In the genomic region with DNA sequence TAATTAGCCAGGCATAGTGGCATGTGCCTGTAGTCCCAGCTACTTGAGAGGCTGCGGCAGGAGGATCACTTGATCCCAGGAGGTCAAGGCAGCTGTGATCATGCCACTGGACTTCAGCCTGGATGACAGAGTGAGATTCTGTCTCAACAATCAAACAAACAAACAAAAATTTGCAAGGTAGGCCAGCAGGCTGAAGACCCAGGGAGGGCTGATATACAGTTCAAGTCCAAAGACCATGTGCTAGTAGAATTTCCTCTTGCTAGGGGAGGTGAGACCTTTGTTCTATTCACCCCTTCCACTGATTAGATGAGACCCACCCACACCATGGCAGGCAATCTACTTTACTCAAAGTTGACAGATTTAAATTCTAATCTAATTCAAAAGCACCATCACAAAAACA, we compare ENCODE assay signal across 23 cellular contexts. TPM values are rescaled to one million over a fixed set of nuclear protein-coding genes. Genes with fewer than 3 reads are reported as not detected.
DNase-seq lines count a peak whose midpoint lies in the region; ATAC-seq, FAIRE-seq and TF ChIP-seq lines count a peak whose summit lies in the region.
"Had no signal": no experiment of that assay in that cellular context is flagged by ENCODE, and none has a peak within 500 bp of the region (broad histone marks: within the 10 kb centered on the region; RNA-seq: fewer than 3 reads in every experiment).

No MANE protein-coding gene starts in this region.

- no peak overlapping the region for H3K27ac Mint-ChIP-seq in Calu3 (ENCODE audit: unreplicated experiment)
- H3K27ac Mint-ChIP-seq: B cell; CD8-positive, alpha-beta T cell; GM23338 had no signal

- 8% methylated on average over 1 of the region's 1 CpG for WGBS in K562 (ENCODE audit: insufficient coverage, low coverage, missing lambda C conversion rate)
- WGBS in HepG2 (ENCODE audit: low lambda C conversion rate) = 71% methylated on average over 1 of the region's 1 CpG
- 28 to 75% (median 61%) methylated on average over 1 of the region's 1 CpG for WGBS in small intestine, 3 donors
- 73% methylated on average over 1 of the region's 1 CpG for WGBS in SK-N-SH (ENCODE audit: low lambda C conversion rate)

- TF ChIP-seq CTCF in HEK293 (tag by site-specific recombination; IDR thresholded peaks at IDR 0.05) = no peak
- TF ChIP-seq CTCF in K562 (IDR thresholded peaks at IDR 0.05 in 2 of 3, conservative IDR thresholded peaks at IDR 0.05 in 1 of 3; ENCODE audit: insufficient read depth in 2 of 3, low read depth in 1 of 3, low read length in 3 of 3) = no peak
- TF ChIP-seq CTCF in HepG2 (CRISPR knock-in tag; IDR thresholded peaks at IDR 0.05) = no peak
- no peak for TF ChIP-seq CTCF in Calu3 (IDR thresholded peaks at IDR 0.05; ENCODE audit: unreplicated experiment)
- TF ChIP-seq CTCF in vagina (IDR thresholded peaks at IDR 0.05) = no peak
- TF ChIP-seq CTCF in SK-N-SH (IDR thresholded peaks at IDR 0.05) = no peak

- no TSS peak for BruUV-seq in K562 (replicated peaks; lab: Mats Ljungman, UMichigan)
- BruUV-seq in HepG2 (replicated peaks; lab: Mats Ljungman, UMichigan) = no TSS peak
- BruUV-seq in Calu3 (replicated peaks; lab: Mats Ljungman, UMichigan) = no TSS peak

- no peaks in the 10 kb centered on the region for H3K36me3 Mint-ChIP-seq in Calu3 (ENCODE audit: insufficient read depth, unreplicated experiment)
- H3K36me3 Mint-ChIP-seq: CD4-positive, CD25-positive, alpha-beta regulatory T cell had no signal

- no peak overlapping the region for H3K27ac ChIP-seq in HEK293 (ENCODE audit: extremely low read depth, low read depth, low read length)
- H3K27ac ChIP-seq in K562 (ENCODE audit: extremely low read depth, low read depth, low read length) = no peak overlapping the region
- H3K27ac ChIP-seq in HepG2 (ENCODE audit: extremely low read length, insufficient read depth, low read length) = peak overlapping the region; percentile 54
- no peak overlapping the region for H3K27ac ChIP-seq in small intestine (ENCODE audit: low read depth in 1 of 2, low read length in 1 of 2)
- no peak overlapping the region for H3K27ac ChIP-seq in vagina
- peak overlapping the region in 1 of 2 experiments; percentile 64; a peak in 1 of 4 replicates for H3K27ac ChIP-seq in SK-N-SH (ENCODE audit: low read depth in 2 of 2, low read length in 1 of 2)
- H3K27ac ChIP-seq: 22Rv1, BLaER1, C4-2B had no signal

- TF ChIP-seq EP300 in K562 (IDR thresholded peaks at IDR 0.05; ENCODE audit: low read length) (no peak), HepG2 (IDR thresholded peaks at IDR 0.05; ENCODE audit: low read depth in 2 of 2, low read length in 2 of 2) (no peak), HepG2 (CRISPR knock-in tag; IDR thresholded peaks at IDR 0.05; ENCODE audit: borderline replicate concordance) (no peak), SK-N-SH (IDR thresholded peaks at IDR 0.05; ENCODE audit: borderline replicate concordance in 1 of 2, low read depth in 1 of 2, low read length in 1 of 2) (no peak)

- H3K4me1 ChIP-seq in HEK293 (ENCODE audit: control insufficient read depth, insufficient read depth, low read length) (no peaks in the 10 kb centered on the region; the same call in 1 of the 2 replicates), K562 (replicated peaks in 1 of 2; ENCODE audit: control insufficient read depth in 2 of 2, insufficient read depth in 2 of 2, low read length in 2 of 2) (no peaks in the 10 kb centered on the region), HepG2 (ENCODE audit: insufficient read depth, low read length) (peaks cover 88% of the 10 kb centered on the region), small intestine (ENCODE audit: control insufficient read depth in 2 of 2, insufficient read depth in 1 of 2, low read depth in 1 of 2, low read length in 1 of 2) (peaks cover 4 to 9% of the 10 kb centered on the region in 2 donors), vagina (peaks cover 45% of the 10 kb centered on the region), SK-N-SH (ENCODE audit: control insufficient read depth in 1 of 2, insufficient read depth in 2 of 2, low read depth in 1 of 2, low read length in 1 of 2) (peaks cover 0 to 18% of the 10 kb centered on the region in 2 experiments; a peak in 1 of 4 replicates)

- H3K27me3 Mint-ChIP-seq in Calu3 (ENCODE audit: unreplicated experiment) = no peaks in the 10 kb centered on the region
- H3K27me3 Mint-ChIP-seq: B cell had no signal

- intact Hi-C loops in K562 (cut with micrococcal nuclease) (no loop called here), HepG2 (cut with micrococcal nuclease; ENCODE audit: unreplicated experiment) (no loop called here), Calu3 (cut with micrococcal nuclease; ENCODE audit: unreplicated experiment) (no loop called here), vagina (cut with DNase I) (no loop called here)

- H3K9me3 ChIP-seq in HEK293 (ENCODE audit: control insufficient read depth, insufficient read depth, low read depth, low read length) (no peaks in the 10 kb centered on the region), K562 (replicated peaks; ENCODE audit: control insufficient read depth, insufficient read depth, low read depth, low read length) (no peaks in the 10 kb centered on the region), HepG2 (ENCODE audit: low read length) (no peaks in the 10 kb centered on the region), small intestine (ENCODE audit: control insufficient read depth, low read depth) (no peaks in the 10 kb centered on the region), vagina (no peaks in the 10 kb centered on the region), SK-N-SH (no peaks in the 10 kb centered on the region)
- H3K9me3 ChIP-seq: BLaER1, Caco-2 had no signal

- H3K27me3 ChIP-seq in K562 (ENCODE audit: control insufficient read depth in 2 of 2, insufficient read depth in 2 of 2, low read length in 2 of 2) (no peaks in the 10 kb centered on the region; a peak in 1 of 5 replicates), HepG2 (ENCODE audit: control insufficient read depth in 1 of 2, insufficient read depth in 2 of 2, low read length in 2 of 2) (no peaks in the 10 kb centered on the region), small intestine (ENCODE audit: control insufficient read depth in 2 of 2, insufficient read depth in 2 of 2, low read length in 2 of 2) (no peaks in the 10 kb centered on the region), vagina (no peaks in the 10 kb centered on the region), SK-N-SH (ENCODE audit: insufficient read depth) (no peaks in the 10 kb centered on the region)
- H3K27me3 ChIP-seq: BLaER1 had no signal

- no peaks in the 10 kb centered on the region for H3K9me2 ChIP-seq in SK-N-SH

- no peaks in the 10 kb centered on the region for H3K79me2 ChIP-seq in K562 (ENCODE audit: control insufficient read depth, insufficient read depth, low read length)
- H3K79me2 ChIP-seq in HepG2 (ENCODE audit: insufficient read depth, low read length) = no peaks in the 10 kb centered on the region
- no peaks in the 10 kb centered on the region for H3K79me2 ChIP-seq in SK-N-SH (ENCODE audit: insufficient read depth)

- in situ Hi-C loops in K562 (cut with MboI) (no loop called here), HepG2 (cut with HindIII; ENCODE audit: extremely low pct_ligation_motif_present, low pct_unique_long_range_greater_than_20kb) (no loop called here)

- H3K4me3 Mint-ChIP-seq in Calu3 (ENCODE audit: low read depth, unreplicated experiment) = no peak overlapping the region
- H3K4me3 Mint-ChIP-seq: B cell; CD4-positive, CD25-positive, alpha-beta regulatory T cell; CD8-positive, alpha-beta T cell; GM23338 had no signal

- no peaks in the 10 kb centered on the region for H3F3A ChIP-seq in SK-N-SH (replicated peaks; ENCODE audit: insufficient read depth)

- no peaks in the 10 kb centered on the region for H3K4me1 Mint-ChIP-seq in Calu3 (ENCODE audit: low read depth, unreplicated experiment)

- no peak overlapping the region for H3K4me2 ChIP-seq in K562 (ENCODE audit: insufficient read depth, low read length)
- H3K4me2 ChIP-seq in HepG2 (ENCODE audit: low read depth, low read length) = no peak overlapping the region
- no peak overlapping the region for H3K4me2 ChIP-seq in SK-N-SH
- H3K4me2 ChIP-seq: BLaER1, GM23338 had no signal

- no peaks in the 10 kb centered on the region for H3K9me3 Mint-ChIP-seq in Calu3 (ENCODE audit: low read depth, unreplicated experiment)
- H3K9me3 Mint-ChIP-seq: CD8-positive, alpha-beta T cell; GM23338 had no signal

- no peak overlapping the region for H2AFZ ChIP-seq in K562 (ENCODE audit: low read depth, low read length)
- no peak overlapping the region for H2AFZ ChIP-seq in HepG2 (ENCODE audit: low read length)
- no peak overlapping the region for H2AFZ ChIP-seq in SK-N-SH (ENCODE audit: low read depth)
- H2AFZ ChIP-seq: GM23338 had no signal

- H3K9me1 ChIP-seq in K562 (ENCODE audit: control insufficient read depth, insufficient read depth, low read length) = no peaks in the 10 kb centered on the region

- no peaks in the 10 kb centered on the region; a peak in 1 of 3 replicates for H3K36me3 ChIP-seq in HEK293 (ENCODE audit: control insufficient read depth in 2 of 2, insufficient read depth in 1 of 2, low read length in 2 of 2)
- H3K36me3 ChIP-seq in K562 (ENCODE audit: control insufficient read depth, insufficient read depth, low read length) = no peaks in the 10 kb centered on the region
- no peaks in the 10 kb centered on the region for H3K36me3 ChIP-seq in HepG2 (replicated peaks in 1 of 2; ENCODE audit: control insufficient read depth in 1 of 2, insufficient read depth in 2 of 2, low read length in 2 of 2)
- H3K36me3 ChIP-seq in small intestine (ENCODE audit: control insufficient read depth in 2 of 2, insufficient read depth in 2 of 2, low read length in 2 of 2) = no peaks in the 10 kb centered on the region
- H3K36me3 ChIP-seq in vagina = no peaks in the 10 kb centered on the region
- H3K36me3 ChIP-seq in SK-N-SH (replicated peaks in 1 of 2; ENCODE audit: control insufficient read depth in 1 of 2, insufficient read depth in 2 of 2, low read length in 1 of 2) = no peaks in the 10 kb centered on the region
- H3K36me3 ChIP-seq: BLaER1 had no signal

- no peaks in the 10 kb centered on the region for H4K20me1 ChIP-seq in K562 (replicated peaks; ENCODE audit: control insufficient read depth, insufficient read depth, low read length)
- no peaks in the 10 kb centered on the region for H4K20me1 ChIP-seq in HepG2 (ENCODE audit: insufficient read depth, low read length)
- no peaks in the 10 kb centered on the region for H4K20me1 ChIP-seq in SK-N-SH (ENCODE audit: insufficient read depth)
- H4K20me1 ChIP-seq: BLaER1 had no signal

- CTCF ChIA-PET in HEK293 (lab: Yijun Ruan, JAX) = interaction anchor here (0.6 kb wide), 1 partner anchor 58 kb away, joined by 4 read pairs; no protein-coding TSS in a partner anchor
- CTCF ChIA-PET in K562 (lab: Yijun Ruan, JAX; ENCODE audit: low intra/inter-chr PET ratio) = no interaction called here
- CTCF ChIA-PET in HepG2 (lab: Yijun Ruan, JAX; ENCODE audit: low intra/inter-chr PET ratio, low total read pairs) = no interaction called here
- CTCF ChIA-PET in Calu3 (lab: Charles Lee) = no interaction called here
- CTCF ChIA-PET in SK-N-SH (lab: Yijun Ruan, JAX) = interaction anchor here (0.6 to 1.6 kb wide), 2 partner anchors 85 to 630 kb away, joined by 3 read pairs; no protein-coding TSS in a partner anchor

- no peak for FAIRE-seq in K562 (lab: Jason Lieb, UNC)
- FAIRE-seq in HepG2 (lab: Jason Lieb, UNC) = peak; percentile 34
- no peak for FAIRE-seq in small intestine (lab: Jason Lieb, UNC)
- FAIRE-seq in H54 (lab: Jason Lieb, UNC) = no peak
- FAIRE-seq: A204.1, GM12891, GM18507 had no signal

- TF ChIP-seq RAD21 in K562 (CRISPR knock-in tag; conservative IDR thresholded peaks at IDR 0.05 in 1 of 2, IDR thresholded peaks at IDR 0.05 in 1 of 2) (no peak), HepG2 (CRISPR knock-in tag; IDR thresholded peaks at IDR 0.05) (no peak), SK-N-SH (IDR thresholded peaks at IDR 0.05; ENCODE audit: low read length) (no peak)

- DNase-seq in K562 (ENCODE audit: extremely low read depth in 1 of 4, low spot score in 3 of 4) = no peak
- DNase-seq in HepG2 (ENCODE audit: low spot score) = peak; percentile 35
- peak; percentile 79 for DNase-seq in small intestine
- no peak for DNase-seq in Calu3
- no peak for DNase-seq in H54 (ENCODE audit: insufficient read length, low spot score)
- DNase-seq in vagina (ENCODE audit: extremely low spot score in 2 of 2) = no peak
- DNase-seq in SK-N-SH = no peak
- DNase-seq: Caco-2; CD4-positive, CD25-positive, alpha-beta regulatory T cell; CD8-positive, alpha-beta T cell; DMS53; DMS79 treated with DMSO at 0.1 percent for 48 hours; GF-D8; HCEC 1CT had no signal

- POLR2A ChIA-PET in HEK293 (lab: Yijun Ruan, JAX) = no interaction called here
- POLR2A ChIA-PET in K562 (lab: Yijun Ruan, JAX) = no interaction called here
- POLR2A ChIA-PET in HepG2 (lab: Yijun Ruan, JAX) = no interaction called here
- POLR2A ChIA-PET in SK-N-SH (lab: Yijun Ruan, JAX) = no interaction called here

- H3K9ac ChIP-seq in K562 (ENCODE audit: insufficient read depth in 1 of 2, low read depth in 2 of 2, low read length in 2 of 2) (no peak overlapping the region), HepG2 (ENCODE audit: insufficient read depth, low read depth, low read length) (no peak overlapping the region), SK-N-SH (no peak overlapping the region)
- H3K9ac ChIP-seq: BLaER1 had no signal

- no peak overlapping the region for H3K4me3 ChIP-seq in HEK293 (ENCODE audit: low read depth, low read length)
- H3K4me3 ChIP-seq in K562 = no peak overlapping the region
- no peak overlapping the region for H3K4me3 ChIP-seq in HepG2 (replicated peaks in 1 of 3; ENCODE audit: insufficient read depth in 1 of 3, low read depth in 2 of 3, low read length in 3 of 3)
- H3K4me3 ChIP-seq in small intestine (ENCODE audit: low read depth in 1 of 2, low read length in 2 of 2) = no peak overlapping the region
- no peak overlapping the region for H3K4me3 ChIP-seq in vagina
- H3K4me3 ChIP-seq in SK-N-SH (ENCODE audit: low read depth in 2 of 2, low read length in 1 of 2) = no peak overlapping the region
- H3K4me3 ChIP-seq: BLaER1, GM23338 had no signal

- TF ChIP-seq POLR2A in K562 (conservative IDR thresholded peaks at IDR 0.05) (no peak), HepG2 (IDR thresholded peaks at IDR 0.05; ENCODE audit: insufficient read depth in 1 of 2, low read depth in 2 of 2, low read length in 2 of 2) (no peak), H54 (IDR thresholded peaks at IDR 0.05; ENCODE audit: low read depth, low read length) (no peak), vagina (IDR thresholded peaks at IDR 0.05) (no peak)

- ATAC-seq in K562 (no peak), HepG2 (peak; percentile 12; the same call in 2 of the 3 replicates)
- ATAC-seq: CD8-positive, alpha-beta T cell; GM23338 had no signal

RNA-seq across cellular contexts. Expression of gene CNN3, which starts 31.2 kb away (rescaled TPM):
- not detected in 2 replicates for total RNA-seq in K562 (2011; cell fraction: chromatin; rRNA removed; ENCODE audit: low replicate concordance)
- total RNA-seq in K562 (2011; cell fraction: nucleolus; rRNA removed) = not detected in 2 replicates
- total RNA-seq in K562 (2011; cell fraction: nucleoplasm; rRNA removed) = not detected in 2 replicates
- 0.32 TPM in 1 of 2 replicates, not detected in the other for total RNA-seq in K562 (2014; rRNA removed)
- 0.18 TPM in 1 of 2 replicates, not detected in the other for total RNA-seq in K562 (2014; rRNA removed; fragmentation: Illumina TruSeq; extraction: Trizol)
- not detected in 2 replicates for total RNA-seq in K562 (2015; rRNA removed; fragmentation: Illumina TruSeq; extraction: Trizol)
- 0.56 and 0.62 TPM in 2 replicates for total RNA-seq in K562 (2021)
- 0.08 TPM in 1 of 2 replicates, not detected in the other for polyA plus RNA-seq in K562 (2011; rRNA removed)
- 0.10 TPM in 1 of 2 replicates, not detected in the other for polyA plus RNA-seq in K562 (2011; cell fraction: cytosol; rRNA removed)
- not detected in 2 replicates for polyA plus RNA-seq in K562 (2011; cell fraction: nucleus; rRNA removed)
- 0.47 TPM in 1 of 2 replicates, not detected in the other for polyA plus RNA-seq in K562 (2012)
- not detected in 2 replicates for polyA plus RNA-seq in K562 (2014; fragmentation: Illumina TruSeq; extraction: Trizol)
- under 1 TPM in 1 of 2 experiments, not detected in 1; 0.06 TPM for polyA plus RNA-seq in K562 (2014; fragmentation: Nextera tagmentation; extraction: Ambion mirVana)
- 0.12 TPM in 1 of 2 replicates, not detected in the other for polyA plus RNA-seq in K562 (2014; rRNA removed)
- 0.12 TPM in 1 of 2 replicates, not detected in the other for polyA minus RNA-seq in K562 (2011; rRNA and poly(A)+ RNA removed)
- not detected in 2 replicates for polyA minus RNA-seq in K562 (2011; cell fraction: cytosol; rRNA and poly(A)+ RNA removed)
- not detected in 2 replicates for polyA minus RNA-seq in K562 (2011; cell fraction: nucleus; rRNA and poly(A)+ RNA removed)
- 223 and 290 TPM in 2 replicates for total RNA-seq in HepG2 (2016; rRNA removed; fragmentation: Illumina TruSeq; extraction: Trizol)
- 57.3 and 60.4 TPM in 2 replicates for total RNA-seq in HepG2 (2016; cell fraction: cytosol; rRNA removed; fragmentation: Illumina TruSeq; extraction: Trizol; ENCODE audit: low read depth)
- 203 and 275 TPM in 2 replicates for total RNA-seq in HepG2 (2016; cell fraction: insoluble cytoplasmic fraction; rRNA removed; fragmentation: Illumina TruSeq; extraction: Trizol)
- 122 and 123 TPM in 2 replicates for total RNA-seq in HepG2 (2016; cell fraction: membrane; rRNA removed; fragmentation: Illumina TruSeq; extraction: Trizol)
- 101 and 120 TPM in 2 replicates for total RNA-seq in HepG2 (2016; cell fraction: nucleus; rRNA removed; fragmentation: Illumina TruSeq; extraction: Trizol)
- polyA plus RNA-seq in HepG2 (2011; rRNA removed) = 97.4 and 113 TPM in 2 replicates
- polyA plus RNA-seq in HepG2 (2011; cell fraction: cytosol; rRNA removed) = 59.4 and 80.2 TPM in 2 replicates
- 44.3 and 48.4 TPM in 2 replicates for polyA plus RNA-seq in HepG2 (2011; cell fraction: nucleus; rRNA removed)
- 105 and 127 TPM in 2 replicates for polyA plus RNA-seq in HepG2 (2012)
- polyA plus RNA-seq in HepG2 (2016; cell fraction: cytosol; fragmentation: Illumina TruSeq; extraction: Trizol; ENCODE audit: low read depth) = 34.4 and 42.1 TPM in 2 replicates
- polyA plus RNA-seq in HepG2 (2016; cell fraction: insoluble cytoplasmic fraction; fragmentation: Illumina TruSeq; extraction: Trizol; ENCODE audit: low read depth) = 302 and 322 TPM in 2 replicates
- 71.0 and 76.9 TPM in 2 replicates for polyA plus RNA-seq in HepG2 (2016; cell fraction: membrane; fragmentation: Illumina TruSeq; extraction: Trizol; ENCODE audit: low read depth)
- polyA plus RNA-seq in HepG2 (2016; cell fraction: nucleus; fragmentation: Illumina TruSeq; extraction: Trizol; ENCODE audit: insufficient read depth, low read depth) = 152 and 159 TPM in 2 replicates
- 63.8 TPM in 1 of 2 replicates, not detected in the other for polyA minus RNA-seq in HepG2 (2011; rRNA and poly(A)+ RNA removed; ENCODE audit: low replicate concordance)
- polyA minus RNA-seq in HepG2 (2011; cell fraction: cytosol; rRNA and poly(A)+ RNA removed) = 86.9 and 93.5 TPM in 2 replicates
- polyA minus RNA-seq in HepG2 (2011; cell fraction: nucleus; rRNA and poly(A)+ RNA removed) = 71.3 and 77.3 TPM in 2 replicates
- polyA plus RNA-seq in small intestine = 100 to 1,000 TPM in 2 of 3 donors, 10 to 100 TPM in 1; 58.9 to 155 (median 132) TPM
- total RNA-seq in Calu3 (2022) = 83.4 and 140 TPM in 2 replicates
- 250 TPM for total RNA-seq in vagina
- polyA plus RNA-seq in SK-N-SH (2012; rRNA removed) = 204 and 242 TPM in 2 replicates
- polyA plus RNA-seq in SK-N-SH (2012; cell fraction: cytosol; rRNA removed) = 282 and 327 TPM in 2 replicates
- 113 and 197 TPM in 2 replicates for polyA plus RNA-seq in SK-N-SH (2012; cell fraction: nucleus; rRNA removed)

Comparison
In these comparisons a context has a peak if more than half of its experiments do, and no peak if none do; other contexts are left out.
1. DNase-seq: peak in HepG2 (single experiment) and small intestine (single experiment); none in K562 (0 of 4), Calu3 (single experiment), H54 (single experiment), vagina (0 of 2) and SK-N-SH (single experiment).
2. RNA of gene CNN3, which starts 31.2 kb away (total RNA-seq): 250 TPM in vagina (single experiment), 57.3 to 290 TPM in HepG2 and 83.4 to 140 TPM in Calu3; 0.18 to 0.62 TPM in K562; every median in the first group is over 10 times any median in the second.
3. CTCF ChIA-PET loops: an anchor here in HEK293 (0.6 kb wide) and SK-N-SH (0.6 to 1.6 kb wide); none called in K562, HepG2 and Calu3.